Comparison of ENCODE assay signal across 10 cellular contexts in genomic region chr2:30417253-30417652, GRCh38. TPM values are rescaled to one million over a fixed set of nuclear protein-coding genes. Genes with fewer than 3 reads are reported as not detected.
DNase-seq lines count a peak whose midpoint lies in the region; TF ChIP-seq lines count a peak whose summit lies in the region.
"Had no signal": no experiment of that assay in that cellular context is flagged by ENCODE, and none has a peak within 500 bp of the region (broad histone marks: within the 10 kb centered on the region; RNA-seq: fewer than 3 reads in every experiment).

No MANE protein-coding gene starts in this region.

- no peak overlapping the region for H3K4me2 ChIP-seq in neural progenitor cell

- H3K9ac ChIP-seq in neural progenitor cell, result no peak overlapping the region

- H3F3A ChIP-seq in neural progenitor cell (ENCODE audit: low read depth), result peaks cover 21% of the 10 kb centered on the region

- DNase-seq in cardiac muscle cell (ENCODE audit: low read depth in 1 of 2, low spot score in 1 of 2) (peak in 1 of 2 donors; percentile 56), neural progenitor cell (ENCODE audit: low spot score) (peak; percentile 87), transverse colon (peak; percentile 25), SK-N-DZ (ENCODE audit: low spot score) (no peak), GM13976 (ENCODE audit: low spot score) (no peak), NCI-H2081 (lab: John Stamatoyannopoulos, UW) (no peak)
- DNase-seq: NCI-H1930 had no signal

- TF ChIP-seq EP300 in transverse colon (IDR thresholded peaks at IDR 0.05; ENCODE audit: low read depth), result no peak

- H3K9me3 ChIP-seq in cardiac muscle cell (ENCODE audit: low read depth), result no peaks in the 10 kb centered on the region
- H3K9me3 ChIP-seq in neural progenitor cell (ENCODE audit: low read depth), result no peaks in the 10 kb centered on the region
- no peaks in the 10 kb centered on the region for H3K9me3 ChIP-seq in transverse colon
- H3K9me3 ChIP-seq: suprapubic skin had no signal

- H3K4me1 Mint-ChIP-seq in brain (peaks cover 43% of the 10 kb centered on the region), neural progenitor cell (peaks cover 40% of the 10 kb centered on the region)

- H3K4me3 Mint-ChIP-seq in brain, result peak overlapping the region in 2 of 5 experiments; percentile 59 to 67
- H3K4me3 Mint-ChIP-seq in neural progenitor cell, result no peak overlapping the region
- H3K4me3 Mint-ChIP-seq: IgD-negative memory B cell had no signal

- H3K27me3 Mint-ChIP-seq in brain (no peaks in the 10 kb centered on the region), neural progenitor cell (ENCODE audit: insufficient read depth, low read depth) (peaks cover 6% of the 10 kb centered on the region)
- H3K27me3 Mint-ChIP-seq: IgD-negative memory B cell had no signal

- TF ChIP-seq CTCF in brain (conservative IDR thresholded peaks at IDR 0.05) (no peak), cardiac muscle cell (IDR thresholded peaks at IDR 0.05; ENCODE audit: low read depth, low read length) (no peak), neural progenitor cell (IDR thresholded peaks at IDR 0.05) (no peak), transverse colon (IDR thresholded peaks at IDR 0.05) (no peak), GM13976 (IDR thresholded peaks at IDR 0.05; ENCODE audit: borderline replicate concordance, control extremely low read depth, extremely low read depth, insufficient read depth, missing control alignments) (no peak)

- no peaks in the 10 kb centered on the region for H4K20me1 ChIP-seq in neural progenitor cell (ENCODE audit: low read depth)

- peak overlapping the region; percentile 12 for H3K27ac ChIP-seq in cardiac muscle cell
- peak overlapping the region; percentile 90 for H3K27ac ChIP-seq in neural progenitor cell
- H3K27ac ChIP-seq in transverse colon, result peak overlapping the region in 3 of 4 donors; percentile 15 to 32 (median 21)
- H3K27ac ChIP-seq: suprapubic skin had no signal

- H3K79me2 ChIP-seq in neural progenitor cell (ENCODE audit: low read depth), result no peaks in the 10 kb centered on the region

- intact Hi-C loops in transverse colon (cut with DNase I; ENCODE audit: low total_unique reads), result no loop called here

- no peaks in the 10 kb centered on the region for H3K36me3 ChIP-seq in cardiac muscle cell
- H3K36me3 ChIP-seq in neural progenitor cell, result no peaks in the 10 kb centered on the region
- no peaks in the 10 kb centered on the region for H3K36me3 ChIP-seq in transverse colon
- H3K36me3 ChIP-seq: suprapubic skin had no signal

- H3K9me3 Mint-ChIP-seq in brain (no peaks in the 10 kb centered on the region), neural progenitor cell (no peaks in the 10 kb centered on the region)
- H3K9me3 Mint-ChIP-seq: IgD-negative memory B cell had no signal

- H3K36me3 Mint-ChIP-seq in brain (no peaks in the 10 kb centered on the region), neural progenitor cell (no peaks in the 10 kb centered on the region)
- H3K36me3 Mint-ChIP-seq: IgD-negative memory B cell had no signal

- TF ChIP-seq POLR2A in transverse colon (IDR thresholded peaks at IDR 0.05), result no peak

- H3K27me3 ChIP-seq in cardiac muscle cell (no peaks in the 10 kb centered on the region), neural progenitor cell (no peaks in the 10 kb centered on the region), transverse colon (no peaks in the 10 kb centered on the region)
- H3K27me3 ChIP-seq: suprapubic skin had no signal

- H3K27ac Mint-ChIP-seq in brain (peak overlapping the region in 4 of 5 experiments; percentile 63 to 97 (median 90)), neural progenitor cell (peak overlapping the region; percentile 91)
- H3K27ac Mint-ChIP-seq: IgD-negative memory B cell had no signal

- H3K4me1 ChIP-seq in cardiac muscle cell (ENCODE audit: low read depth) (peaks cover 37% of the 10 kb centered on the region), neural progenitor cell (peaks cover 30% of the 10 kb centered on the region), transverse colon (peaks cover 6 to 28% (median 10%) of the 10 kb centered on the region in 4 donors)

- peak overlapping the region; percentile 11 for H2AFZ ChIP-seq in neural progenitor cell (replicated peaks)

- in situ Hi-C loops in transverse colon (cut with MboI; ENCODE audit: low pct_ligation_motif_present in 1 of 4, low pct_unique_long_range_greater_than_20kb in 1 of 4, low sequenced_read_pairs in 3 of 4) (loop anchor here in 1 of 4 donors (25.0 kb wide), 1 partner anchor 180 kb away; the partner anchor contains the start of gene LBH), GM13976 (cut with MboI; ENCODE audit: low sequenced_read_pairs, unreplicated experiment) (no loop called here)

- 50 to 60% methylated on average over 2 to 3 of the region's 3 CpGs for WGBS in transverse colon (ENCODE audit: low coverage in 1 of 2), 2 donors

- H3K4me3 ChIP-seq in cardiac muscle cell (no peak overlapping the region), neural progenitor cell (no peak overlapping the region), transverse colon (no peak overlapping the region)
- H3K4me3 ChIP-seq: suprapubic skin had no signal

RNA-seq across cellular contexts. Expression of gene LCLAT1, which starts 29.8 kb away (rescaled TPM):
- polyA plus RNA-seq in brain (ENCODE audit: insufficient read depth, low read depth, low replicate concordance) (3.1 TPM), cardiac muscle cell (24.7 and 25.5 TPM in 2 replicates)
- total RNA-seq in cardiac muscle cell (19.6 and 22.6 TPM in 2 replicates), neural progenitor cell (ENCODE audit: low replicate concordance) (19.2 and 21.6 TPM in 2 replicates), transverse colon (10 to 100 TPM; 10.9 to 26.5 (median 16.6) TPM)
- polyA plus RNA-seq in SK-N-DZ (2014; cell fraction: cytosol; rRNA removed), result 9.9 and 19.7 TPM in 2 replicates
- polyA plus RNA-seq in SK-N-DZ (2014; cell fraction: nucleus; rRNA removed), result 5.4 and 8.2 TPM in 2 replicates

Comparison
In these comparisons a context has a peak if more than half of its experiments do, and no peak if none do; other contexts are left out.
1. DNase-seq: peak in neural progenitor cell (single experiment) and transverse colon (single experiment); none in SK-N-DZ (single experiment), GM13976 (single experiment) and NCI-H2081 (0 of 2).
2. H3K27ac ChIP-seq: peak in every context shown above with its lines; median percentile 90 in neural progenitor cell; 21 in transverse colon; 12 in cardiac muscle cell.